In genomic region chr3:126903521-126903920, GRCh38 we compare ENCODE assay signal across 22 cellular contexts.
DNase-seq lines count a peak whose midpoint lies in the region; ATAC-seq and TF ChIP-seq lines count a peak whose summit lies in the region.
"Had no signal": no experiment of that assay in that cellular context is flagged by ENCODE, and none has a peak within 500 bp of the region (broad histone marks: within the 10 kb centered on the region; RNA-seq: fewer than 3 reads in every experiment).

No MANE protein-coding gene starts in this region.

- H3K4me3 ChIP-seq in sigmoid colon = no peak overlapping the region
- H3K4me3 ChIP-seq: K562 had no signal

- TF ChIP-seq EP300 in sigmoid colon (IDR thresholded peaks at IDR 0.05) = no peak

- no peaks in the 10 kb centered on the region for H3K27me3 ChIP-seq in sigmoid colon

- intact Hi-C loops in left colon (cut with DNase I, micrococcal nuclease) = no loop called here
- intact Hi-C loops in sigmoid colon (cut with DNase I) = no loop called here

- no peak for TF ChIP-seq CTCF in sigmoid colon (IDR thresholded peaks at IDR 0.05)

- no peaks in the 10 kb centered on the region for H3K36me3 ChIP-seq in sigmoid colon

- no peaks in the 10 kb centered on the region for H3K4me1 ChIP-seq in sigmoid colon

- no peak for TF ChIP-seq POLR2A in sigmoid colon (IDR thresholded peaks at IDR 0.05)

- peak; percentile 100 for ATAC-seq in left colon
- no peak for ATAC-seq in HG03139 (IDR thresholded peaks at IDR 0.05; ENCODE audit: unreplicated experiment)
- ATAC-seq: HepG2, K562 had no signal

- DNase-seq in amniotic epithelial cell (ENCODE audit: low read depth) (peak; percentile 27), left colon (peak; percentile 60 to 68), sigmoid colon (peak; percentile 18), NCI-H748 (lab: John Stamatoyannopoulos, UW; ENCODE audit: unreplicated experiment) (no peak), Kasumi-1 (lab: John Stamatoyannopoulos, UW) (no peak)
- no peak for DNase-seq in stimulated activated naive CD4-positive, alpha-beta T cell treated with Interleukin-2 at 50 U/mL for 16 hours (lab: John Stamatoyannopoulos, UW)
- DNase-seq: CD4-positive, alpha-beta T cell; COR-L47; DMS 273 treated with DMSO at 0.1 percent for 48 hours; DMS79 treated with DMSO at 0.1 percent for 48 hours; H7; NCI-H1092; NCI-H1436; NCI-H187 treated with DMSO at 0.1 percent for 48 hours; NCI-H2107; NCI-H774; NK-92 treated with Interleukin-12 subunit alpha and Interleukin-12 subunit beta, amount 100 ng/mL, for 24 hours; SHP77 treated with DMSO at 0.1 percent for 48 hours had no signal

- no peaks in the 10 kb centered on the region for H3K9me3 ChIP-seq in sigmoid colon

- H3K27ac ChIP-seq in sigmoid colon = no peak overlapping the region
- H3K27ac ChIP-seq: RWPE1 had no signal

- WGBS in sigmoid colon, 2 donors = 21 to 68% methylated on average over 3 of the region's 3 CpGs

Comparison
In these comparisons a context has a peak if more than half of its experiments do, and no peak if none do; other contexts are left out.
1. DNase-seq: peak in amniotic epithelial cell (single experiment), left colon (2 of 2) and sigmoid colon (single experiment); none in NCI-H748 (single experiment), stimulated activated naive CD4-positive, alpha-beta T cell treated with Interleukin-2 at 50 U/mL for 16 hours (single experiment) and Kasumi-1 (0 of 2).